ENCODE assay signal across 12 cellular contexts in the genomic region with DNA sequence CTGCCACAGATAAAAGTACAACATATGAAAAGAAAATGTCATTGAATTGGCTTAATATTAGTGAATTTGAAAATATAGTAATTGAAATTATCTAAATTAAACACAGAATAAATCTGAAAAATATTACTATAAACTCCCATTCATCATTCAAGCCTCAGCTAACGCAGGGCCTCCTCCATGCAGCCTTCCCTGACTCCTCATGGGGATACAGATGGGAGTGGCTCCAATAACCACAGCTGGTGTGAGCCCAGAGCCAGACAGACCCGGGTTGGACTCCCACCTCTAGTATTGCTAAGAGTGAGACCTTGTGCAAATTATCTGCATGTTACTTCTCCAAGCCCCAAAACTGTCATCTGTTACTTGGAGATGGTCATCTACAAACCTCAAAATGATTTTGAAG. TPM values are rescaled to one million over a fixed set of nuclear protein-coding genes. Genes with fewer than 3 reads are reported as not detected.
"Had no signal": no experiment of that assay in that cellular context is flagged by ENCODE, and none has a peak within 500 bp of the region (broad histone marks: within the 10 kb centered on the region; RNA-seq: fewer than 3 reads in every experiment).

No MANE protein-coding gene starts in this region.

- H2AFZ ChIP-seq: GM23248, GM23338 had no signal

- DNase-seq: GM23248, GOT3, H7, H9, HCEC 1CT, HFFc6 had no signal

- H3K36me3 ChIP-seq: HAP-1 had no signal

- H3K9me3 ChIP-seq: HAP-1 had no signal

- H3K4me3 ChIP-seq: GM23248, GM23338, HAP-1 had no signal

- H3K9ac ChIP-seq: GM23248 had no signal

- H3K27ac ChIP-seq: GM23248 had no signal

- H3K4me2 ChIP-seq: GM23338 had no signal

- ATAC-seq: GM23338, HCT116 had no signal

- FAIRE-seq: H1, H54 had no signal

RNA-seq across cellular contexts. Expression of a gene that starts 44.9 kb away (rescaled TPM):
- total RNA-seq: GM23338, H1, H4, H7, H9 had no signal
- polyA plus RNA-seq: GM23338, H1 had no signal
